29 cellular contexts compared by ENCODE assay signal in genomic region chr6:69265090-69265489, GRCh38.
"Had no signal": no experiment of that assay in that cellular context is flagged by ENCODE, and none has a peak within 500 bp of the region (broad histone marks: within the 10 kb centered on the region; RNA-seq: fewer than 3 reads in every experiment).

No MANE protein-coding gene starts in this region.

- H3K27me3 Mint-ChIP-seq: naive B cell; natural killer cell treated with Interleukin-12 subunit alpha and Interleukin-12 subunit beta and Interleukin-15 and Interleukin-18, amount 100 ng/mL, for 72 hours; progenitor cell of endocrine pancreas; stimulated activated naive B cell treated with anti-CD40 and anti-IgM and Interleukin-4, amounts not matched to agents 10 μg/mL and 1 μg/mL and 100 μg/mL, for 72 hours; stimulated activated naive CD8-positive, alpha-beta T cell treated with anti-CD3 and anti-CD28 coated beads, Interleukin-15, Interleukin-2, amounts not matched to agents 100 ng/mL and 50 ng/mL, for 24 hours had no signal

- H3K27ac Mint-ChIP-seq: naive B cell; naive thymus-derived CD8-positive, alpha-beta T cell; natural killer cell treated with Interleukin-12 subunit alpha and Interleukin-12 subunit beta and Interleukin-15 and Interleukin-18, amount 100 ng/mL, for 72 hours; nephron progenitor cell; progenitor cell of endocrine pancreas; stimulated activated effector memory CD8-positive, alpha-beta T cell treated with anti-CD3 and anti-CD28 coated beads, Interleukin-12 subunit alpha, Interleukin-12 subunit beta, amount 100 ng/mL, for 72 hours; stimulated activated naive B cell treated with anti-CD40 and anti-IgM and Interleukin-4, amounts not matched to agents 10 μg/mL and 1 μg/mL and 100 μg/mL, for 72 hours; stimulated activated naive CD8-positive, alpha-beta T cell treated with anti-CD3 and anti-CD28 coated beads, Interleukin-15, Interleukin-2, amounts not matched to agents 100 ng/mL and 50 ng/mL, for 24 hours had no signal

- H3K4me3 Mint-ChIP-seq: naive B cell; naive thymus-derived CD8-positive, alpha-beta T cell; natural killer cell treated with Interleukin-12 subunit alpha and Interleukin-12 subunit beta and Interleukin-15 and Interleukin-18, amount 100 ng/mL, for 72 hours; nephron progenitor cell; neural crest cell; stimulated activated effector memory CD8-positive, alpha-beta T cell treated with anti-CD3 and anti-CD28 coated beads, Interleukin-12 subunit alpha, Interleukin-12 subunit beta, amount 100 ng/mL, for 72 hours; stimulated activated naive B cell treated with anti-CD40 and anti-IgM and Interleukin-4, amounts not matched to agents 10 μg/mL and 1 μg/mL and 100 μg/mL, for 72 hours; stimulated activated naive CD8-positive, alpha-beta T cell treated with anti-CD3 and anti-CD28 coated beads, Interleukin-15, Interleukin-2, amounts not matched to agents 100 ng/mL and 50 ng/mL, for 24 hours had no signal

- H3K36me3 Mint-ChIP-seq: naive B cell; naive thymus-derived CD8-positive, alpha-beta T cell; natural killer cell treated with Interleukin-12 subunit alpha and Interleukin-12 subunit beta and Interleukin-15 and Interleukin-18, amount 100 ng/mL, for 72 hours; stimulated activated effector memory CD8-positive, alpha-beta T cell treated with anti-CD3 and anti-CD28 coated beads, Interleukin-12 subunit alpha, Interleukin-12 subunit beta, amount 100 ng/mL, for 72 hours; stimulated activated naive B cell treated with anti-CD40 and anti-IgM and Interleukin-4, amounts not matched to agents 10 μg/mL and 1 μg/mL and 100 μg/mL, for 72 hours had no signal

- H3K4me1 ChIP-seq: pancreas, psoas muscle, right lobe of liver, sigmoid colon, stomach, thyroid gland, tibial nerve, upper lobe of left lung, uterus had no signal

- H3K9me3 Mint-ChIP-seq: naive B cell; nephron progenitor cell; neural crest cell; stimulated activated naive B cell treated with anti-CD40 and anti-IgM and Interleukin-4, amounts not matched to agents 10 μg/mL and 1 μg/mL and 100 μg/mL, for 72 hours had no signal

- H3K36me3 ChIP-seq: neutrophil, pancreas, right lobe of liver, sigmoid colon, stomach, thoracic aorta, thyroid gland, tibial nerve, upper lobe of left lung, uterus had no signal

- H3K9me3 ChIP-seq: neutrophil, pancreas, psoas muscle, right lobe of liver, sigmoid colon, stomach, thoracic aorta, thyroid gland, tibial nerve, upper lobe of left lung, uterus had no signal

- H3K27ac ChIP-seq: neutrophil, pancreas, psoas muscle, right lobe of liver, sigmoid colon, stomach, thoracic aorta, thyroid gland, tibial nerve, upper lobe of left lung, uterus had no signal

- DNase-seq: naive B cell; naive thymus-derived CD8-positive, alpha-beta T cell; nephron progenitor cell; nucleus accumbens; pancreas; psoas muscle; retina; right cardiac atrium; right lobe of liver; sigmoid colon; small intestine; stimulated activated CD4-positive, alpha-beta T cell treated with anti-CD3 and anti-CD28 coated beads, Interleukin-15, amount 100 ng/mL, for 24 hours; stimulated activated CD4-positive, alpha-beta T cell treated with anti-CD3 and anti-CD28 coated beads, Interleukin-2, amount 100 ng/mL, for 24 hours; stimulated activated CD4-positive, alpha-beta T cell treated with anti-CD3 and anti-CD28 coated beads, Interleukin-2, amount 100 ng/mL, for 48 hours; stimulated activated CD4-positive, alpha-beta T cell treated with anti-CD3 and anti-CD28 coated beads, Interleukin-4, amount 100 ng/mL, for 24 hours; stimulated activated naive B cell treated with anti-CD40 and anti-IgM and Interleukin-4, amounts not matched to agents 10 μg/mL and 1 μg/mL and 100 μg/mL, for 72 hours; stimulated activated naive CD4-positive, alpha-beta T cell treated with Interleukin-2 at 50 U/mL for 16 hours; stomach; thyroid gland; upper lobe of left lung; uterus had no signal

- ATAC-seq: naive thymus-derived CD8-positive, alpha-beta T cell; natural killer cell treated with Interleukin-12 subunit alpha and Interleukin-12 subunit beta and Interleukin-15 and Interleukin-18, amount 100 ng/mL, for 72 hours; pancreas; psoas muscle; right cardiac atrium; right lobe of liver; stimulated activated effector memory CD8-positive, alpha-beta T cell treated with anti-CD3 and anti-CD28 coated beads, Interleukin-12 subunit alpha, Interleukin-12 subunit beta, amount 100 ng/mL, for 72 hours; stimulated activated naive B cell treated with anti-CD40 and anti-IgM and Interleukin-4, amounts not matched to agents 10 μg/mL and 1 μg/mL and 100 μg/mL, for 72 hours had no signal

- H3K27me3 ChIP-seq: neutrophil, right lobe of liver, sigmoid colon, stomach, thyroid gland, tibial nerve, upper lobe of left lung, uterus had no signal

- H3K4me1 Mint-ChIP-seq: naive B cell; naive thymus-derived CD8-positive, alpha-beta T cell; nephron progenitor cell; stimulated activated effector memory CD8-positive, alpha-beta T cell treated with anti-CD3 and anti-CD28 coated beads, Interleukin-12 subunit alpha, Interleukin-12 subunit beta, amount 100 ng/mL, for 72 hours; stimulated activated naive B cell treated with anti-CD40 and anti-IgM and Interleukin-4, amounts not matched to agents 10 μg/mL and 1 μg/mL and 100 μg/mL, for 72 hours had no signal

- H3K4me3 ChIP-seq: pancreas, psoas muscle, right lobe of liver, sigmoid colon, stomach, thoracic aorta, thyroid gland, tibial nerve, upper lobe of left lung, uterus had no signal
